Comparison of ENCODE assay signal across 8 cellular contexts in the genomic region with DNA sequence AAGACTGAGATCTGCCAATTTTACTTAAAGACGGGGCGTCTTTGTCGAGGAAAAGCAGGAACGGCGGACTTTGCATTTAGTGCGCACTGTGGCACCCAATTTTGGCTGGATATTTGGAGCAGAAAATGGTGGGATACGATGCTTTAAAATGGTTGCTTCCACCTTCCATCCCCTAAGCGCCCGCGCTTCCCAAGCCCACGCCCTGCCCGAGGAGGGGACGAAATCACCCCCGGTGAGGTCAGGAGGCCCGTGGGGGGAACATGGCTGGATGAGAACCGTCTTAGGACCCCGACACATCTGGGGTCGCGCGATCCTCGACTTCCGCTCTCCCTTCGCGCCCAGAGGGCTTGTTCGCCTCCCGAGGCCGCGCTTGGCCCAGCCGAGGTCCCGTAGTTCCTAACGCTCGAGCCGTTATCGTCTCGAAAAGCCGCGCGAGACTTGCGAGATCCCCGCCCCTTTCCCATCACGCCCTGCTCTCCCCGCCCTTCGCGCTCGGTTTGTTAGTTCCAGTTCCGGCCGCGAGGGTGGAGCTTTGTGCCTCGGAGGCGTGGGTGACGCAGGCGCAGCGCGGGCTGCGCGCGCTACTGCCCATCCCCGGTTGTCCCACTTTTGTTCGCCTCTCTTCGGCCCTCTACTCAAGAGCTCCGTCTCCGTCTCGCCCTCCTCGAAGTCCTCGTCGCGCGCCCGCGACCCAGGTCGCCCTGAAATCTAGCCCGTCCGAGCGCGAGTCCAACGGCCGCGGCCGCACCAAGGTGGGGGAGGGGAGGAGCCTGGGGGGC.
DNase-seq lines count a peak whose midpoint lies in the region; ATAC-seq and TF ChIP-seq lines count a peak whose summit lies in the region.

A gene with protein sequence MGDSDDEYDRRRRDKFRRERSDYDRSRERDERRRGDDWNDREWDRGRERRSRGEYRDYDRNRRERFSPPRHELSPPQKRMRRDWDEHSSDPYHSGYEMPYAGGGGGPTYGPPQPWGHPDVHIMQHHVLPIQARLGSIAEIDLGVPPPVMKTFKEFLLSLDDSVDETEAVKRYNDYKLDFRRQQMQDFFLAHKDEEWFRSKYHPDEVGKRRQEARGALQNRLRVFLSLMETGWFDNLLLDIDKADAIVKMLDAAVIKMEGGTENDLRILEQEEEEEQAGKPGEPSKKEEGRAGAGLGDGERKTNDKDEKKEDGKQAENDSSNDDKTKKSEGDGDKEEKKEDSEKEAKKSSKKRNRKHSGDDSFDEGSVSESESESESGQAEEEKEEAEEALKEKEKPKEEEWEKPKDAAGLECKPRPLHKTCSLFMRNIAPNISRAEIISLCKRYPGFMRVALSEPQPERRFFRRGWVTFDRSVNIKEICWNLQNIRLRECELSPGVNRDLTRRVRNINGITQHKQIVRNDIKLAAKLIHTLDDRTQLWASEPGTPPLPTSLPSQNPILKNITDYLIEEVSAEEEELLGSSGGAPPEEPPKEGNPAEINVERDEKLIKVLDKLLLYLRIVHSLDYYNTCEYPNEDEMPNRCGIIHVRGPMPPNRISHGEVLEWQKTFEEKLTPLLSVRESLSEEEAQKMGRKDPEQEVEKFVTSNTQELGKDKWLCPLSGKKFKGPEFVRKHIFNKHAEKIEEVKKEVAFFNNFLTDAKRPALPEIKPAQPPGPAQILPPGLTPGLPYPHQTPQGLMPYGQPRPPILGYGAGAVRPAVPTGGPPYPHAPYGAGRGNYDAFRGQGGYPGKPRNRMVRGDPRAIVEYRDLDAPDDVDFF (plus strand): TSS at position 527 of the 779 bp plus-strand sequence. CDS start 488 bp downstream, outside the sequence.

- in situ Hi-C loops in GM18951 (cut with MboI; ENCODE audit: low sequenced_read_pairs, unreplicated experiment), result no loop called here

- ATAC-seq in HG03196 (IDR thresholded peaks at IDR 0.05; ENCODE audit: unreplicated experiment), result peak; percentile 91

- peak within 1 kb of the TSS; percentile 90 for H3K4me3 ChIP-seq in AG09309 (ENCODE audit: control insufficient read depth, low read depth, low read length)

- TF ChIP-seq CTCF in AG09309 (IDR thresholded peaks at IDR 0.05; ENCODE audit: control insufficient read depth, insufficient read depth, low read depth, low read length, missing control alignments), result peak; percentile 33

- DNase-seq in AG09309 (ENCODE audit: low read depth) (peak; percentile 84), NCI-H345 treated with DMSO at 0.1 percent for 48 hours (lab: John Stamatoyannopoulos, UW; ENCODE audit: unreplicated experiment) (peak; percentile 94), iris pigment epithelial cell (ENCODE audit: low read depth) (peak; percentile 98)
- peak; percentile 94 to 98 (median 96) for DNase-seq in activated CD4-positive, CD25-positive, alpha-beta regulatory T cell (lab: John Stamatoyannopoulos, UW)
- peak; percentile 98 for DNase-seq in central memory CD4-positive, alpha-beta T cell
- DNase-seq in stimulated activated CD4-positive, alpha-beta T cell treated with anti-CD3 and anti-CD28 coated beads, Interleukin-12 subunit alpha, Interleukin-12 subunit beta, amount 100 ng/mL, for 24 hours (ENCODE audit: low read depth in 2 of 2), result peak; percentile 96 to 98

- peak; percentile 87 for TF ChIP-seq POLR2A in GM18951 (IDR thresholded peaks at IDR 0.05; ENCODE audit: extremely low read depth, insufficient read depth, insufficient read length)

Comparison
In these comparisons a context has a peak if more than half of its experiments do, and no peak if none do; other contexts are left out.
1. Peak in every context shown above with its lines: DNase-seq, ATAC-seq and H3K4me3 ChIP-seq.